ENCODE assay signal across 8 cellular contexts in the genomic region with DNA sequence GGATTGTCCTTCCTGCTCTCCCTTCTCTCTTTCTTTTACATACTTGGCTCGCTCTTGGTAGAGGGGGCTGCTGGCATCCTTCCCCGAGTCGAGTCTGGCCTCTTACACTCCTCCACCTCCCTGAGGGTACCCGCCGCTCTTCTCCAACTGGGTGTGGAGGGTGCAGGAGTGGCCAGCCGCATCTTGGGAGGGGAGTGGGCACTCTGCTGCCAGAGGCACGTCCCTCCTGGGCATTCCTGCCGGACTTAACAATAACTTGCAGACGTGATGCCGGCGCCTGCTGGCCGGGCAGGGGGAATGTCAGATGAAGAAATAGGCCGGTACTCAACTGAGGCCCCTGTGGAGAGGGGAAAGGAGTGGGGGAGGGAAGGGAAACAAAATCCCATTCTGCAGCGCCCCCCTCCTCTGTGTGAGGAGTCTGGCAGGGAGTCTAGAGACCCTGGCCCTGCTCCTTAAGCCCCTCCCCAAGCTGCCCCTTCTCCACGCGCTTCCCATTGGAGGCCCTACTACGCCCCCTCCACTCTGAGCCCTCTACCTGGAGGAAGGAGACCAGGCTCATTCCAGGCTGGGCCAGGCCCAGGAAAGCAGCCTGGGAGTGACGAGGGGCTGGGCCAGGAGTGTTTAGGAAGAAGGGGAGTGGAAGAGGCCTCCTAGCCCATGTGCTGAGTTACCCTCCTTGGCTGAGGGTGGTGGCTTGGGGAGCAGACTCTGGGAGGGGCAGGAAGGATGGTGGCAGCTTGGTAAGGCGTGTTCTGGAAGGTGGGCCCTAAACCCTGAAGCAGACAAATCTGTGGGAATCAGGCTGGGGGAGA. TPM values are rescaled to one million over a fixed set of nuclear protein-coding genes. Genes with fewer than 3 reads are reported as not detected.
A peak's percentile ranks its signal among the peaks of the same experiment; 100 is the strongest.
DNase-seq lines count a peak whose midpoint lies in the region; ATAC-seq, FAIRE-seq and TF ChIP-seq lines count a peak whose summit lies in the region.

No MANE protein-coding gene starts in this region.

- ATAC-seq in HG03025 (IDR thresholded peaks at IDR 0.05; ENCODE audit: low FRiP score, unreplicated experiment) = no peak

- TF ChIP-seq CTCF in transverse colon (IDR thresholded peaks at IDR 0.05) = peak in 4 of 5 experiments; percentile 13 to 49 (median 25)

- no peaks in the 10 kb centered on the region for H3K9me3 ChIP-seq in transverse colon

- no peaks in the 10 kb centered on the region for H3K9me3 Mint-ChIP-seq in T-helper 2 cell treated with Interferon-gamma antibody and Interleukin-4, amounts not matched to agents 5 μg/mL and 100 μg/mL, for 36 hours

- TF ChIP-seq POLR2A in transverse colon (IDR thresholded peaks at IDR 0.05) = peak; percentile 13

- DNase-seq in T-helper 2 cell treated with Interferon-gamma antibody and Interleukin-4, amounts not matched to agents 5 μg/mL and 100 μg/mL, for 36 hours (ENCODE audit: low spot score) = no peak
- DNase-seq in T-helper 2 cell = no peak
- peak; percentile 60 for DNase-seq in RCC 7860 (ENCODE audit: low spot score)
- peak; percentile 67 for DNase-seq in dermis blood vessel endothelial cell
- peak; percentile 29 to 70 for DNase-seq in lung microvascular endothelial cell (ENCODE audit: low read depth in 2 of 2)
- peak; percentile 47 for DNase-seq in transverse colon
- no peak for DNase-seq in germinal center (ENCODE audit: low spot score)

- H3K27me3 Mint-ChIP-seq in T-helper 2 cell treated with Interferon-gamma antibody and Interleukin-4, amounts not matched to agents 5 μg/mL and 100 μg/mL, for 36 hours (ENCODE audit: low read depth) = no peaks in the 10 kb centered on the region

- no peak for FAIRE-seq in RCC 7860 (lab: Jason Lieb, UNC)

- peaks cover 38% of the 10 kb centered on the region for H3K36me3 Mint-ChIP-seq in T-helper 2 cell treated with Interferon-gamma antibody and Interleukin-4, amounts not matched to agents 5 μg/mL and 100 μg/mL, for 36 hours (ENCODE audit: low read depth)

- H3K27ac Mint-ChIP-seq in T-helper 2 cell treated with Interferon-gamma antibody and Interleukin-4, amounts not matched to agents 5 μg/mL and 100 μg/mL, for 36 hours = peak overlapping the region; percentile 89

- peaks cover 16 to 71% (median 52%) of the 10 kb centered on the region in 4 donors for H3K4me1 ChIP-seq in transverse colon

- in situ Hi-C loops in transverse colon (cut with MboI; ENCODE audit: low pct_ligation_motif_present in 1 of 4, low pct_unique_long_range_greater_than_20kb in 1 of 4, low sequenced_read_pairs in 3 of 4) = no loop called here

- intact Hi-C loops in transverse colon (cut with DNase I; ENCODE audit: low total_unique reads) = loop anchor here (5.0 kb wide), 1 partner anchor 121 kb away; no protein-coding TSS in a partner anchor

- H3K4me1 Mint-ChIP-seq in T-helper 2 cell treated with Interferon-gamma antibody and Interleukin-4, amounts not matched to agents 5 μg/mL and 100 μg/mL, for 36 hours (ENCODE audit: low read depth) = peaks cover 62% of the 10 kb centered on the region

- peak overlapping the region; percentile 51 to 70 (median 58) for H3K4me3 ChIP-seq in transverse colon

- no peak for TF ChIP-seq EP300 in transverse colon (IDR thresholded peaks at IDR 0.05; ENCODE audit: low read depth)

- H3K4me3 Mint-ChIP-seq in T-helper 2 cell treated with Interferon-gamma antibody and Interleukin-4, amounts not matched to agents 5 μg/mL and 100 μg/mL, for 36 hours = peak overlapping the region; percentile 96

- H3K27me3 ChIP-seq in transverse colon = no peaks in the 10 kb centered on the region

- H3K27ac ChIP-seq in transverse colon = peak overlapping the region; percentile 89 to 95 (median 93)

- 22% methylated on average over 3 to 19 of the region's 19 CpGs for WGBS in transverse colon (ENCODE audit: low coverage in 1 of 2), 2 donors

- no peaks in the 10 kb centered on the region for H3K36me3 ChIP-seq in transverse colon

RNA-seq across cellular contexts. Expression of gene ATP2B4, which starts 1.8 kb away (rescaled TPM):
- 108 and 145 TPM in 2 replicates for total RNA-seq in dermis blood vessel endothelial cell
- 28.8 and 50.6 TPM in 2 replicates for total RNA-seq in lung microvascular endothelial cell
- total RNA-seq in transverse colon = 100 to 1,000 TPM in 1 of 4 donors, 10 to 100 TPM in 3; 58.4 to 146 (median 79.6) TPM

Comparison
In these comparisons a context has a peak if more than half of its experiments do, and no peak if none do; other contexts are left out.
1. DNase-seq: peak in RCC 7860 (single experiment), dermis blood vessel endothelial cell (single experiment), lung microvascular endothelial cell (2 of 2) and transverse colon (single experiment); none in T-helper 2 cell treated with Interferon-gamma antibody and Interleukin-4, amounts not matched to agents 5 μg/mL and 100 μg/mL, for 36 hours (single experiment), T-helper 2 cell (0 of 5) and germinal center (single experiment).